14 cellular contexts compared by ENCODE assay signal in the genomic region with DNA sequence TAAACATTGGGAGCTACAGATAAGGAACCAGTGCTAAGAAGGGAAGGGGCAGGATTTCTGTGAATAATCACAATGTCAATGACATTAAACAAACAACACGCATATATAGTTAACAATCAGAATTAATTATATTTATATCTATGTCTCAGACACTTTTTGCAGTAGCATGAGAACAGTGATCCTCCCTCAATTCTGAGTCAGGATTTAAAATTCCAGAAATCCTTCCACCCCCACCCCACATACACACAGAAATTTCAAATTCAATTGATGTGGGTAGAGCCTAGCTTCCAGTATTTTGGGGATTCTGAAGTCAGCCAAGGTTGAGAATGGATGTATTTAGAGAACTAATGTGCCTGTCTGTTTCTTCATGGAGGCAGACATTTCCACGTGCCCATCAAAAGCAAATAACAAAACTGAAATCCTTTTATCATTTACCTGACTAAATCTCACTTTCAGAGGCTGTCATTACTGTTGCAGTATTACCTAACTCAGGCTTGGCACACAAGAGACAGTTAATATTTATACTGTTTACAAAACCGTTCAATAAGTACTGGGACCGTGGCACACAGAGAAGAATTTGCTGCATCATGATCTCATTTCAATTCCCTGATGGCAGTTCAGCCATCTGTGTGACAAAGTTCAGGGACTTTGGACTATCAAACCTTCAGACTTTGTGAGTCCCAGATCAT.
DNase-seq lines count a peak whose midpoint lies in the region; ATAC-seq, FAIRE-seq and TF ChIP-seq lines count a peak whose summit lies in the region.
"Had no signal": no experiment of that assay in that cellular context is flagged by ENCODE, and none has a peak within 500 bp of the region (broad histone marks: within the 10 kb centered on the region; RNA-seq: fewer than 3 reads in every experiment).

No MANE protein-coding gene starts in this region.

- H3K9ac ChIP-seq in H1 (replicated peaks in 1 of 4; ENCODE audit: extremely low read depth in 1 of 4, low read depth in 3 of 4, low read length in 3 of 4), result no peak overlapping the region
- H3K9ac ChIP-seq in skeletal muscle tissue (ENCODE audit: low read depth in 1 of 3, low read length in 3 of 3), result no peak overlapping the region

- H3K4me1 Mint-ChIP-seq in stimulated activated effector memory CD8-positive, alpha-beta T cell treated with anti-CD3 and anti-CD28 coated beads, Interleukin-12 subunit alpha, Interleukin-12 subunit beta, amount 100 ng/mL, for 72 hours, result no peaks in the 10 kb centered on the region
- H3K4me1 Mint-ChIP-seq in effector memory CD8-positive, alpha-beta T cell (ENCODE audit: low read depth in 2 of 2), result no peaks in the 10 kb centered on the region

- H3K56ac ChIP-seq in H1 (replicated peaks; ENCODE audit: insufficient read length, low read depth, low read length), result no peak overlapping the region

- no peaks in the 10 kb centered on the region for H3K9me3 ChIP-seq in H1 (ENCODE audit: insufficient read depth in 2 of 2, low read depth in 1 of 2, low read length in 1 of 2)
- H3K9me3 ChIP-seq in skeletal muscle tissue (ENCODE audit: control insufficient read depth in 3 of 3, low read length in 3 of 3), result no peaks in the 10 kb centered on the region

- H3K79me1 ChIP-seq in H1 (ENCODE audit: low read depth, low read length), result no peaks in the 10 kb centered on the region

- no peak overlapping the region for H3K27ac Mint-ChIP-seq in stimulated activated effector memory CD8-positive, alpha-beta T cell treated with anti-CD3 and anti-CD28 coated beads, Interleukin-12 subunit alpha, Interleukin-12 subunit beta, amount 100 ng/mL, for 72 hours
- no peak overlapping the region for H3K27ac Mint-ChIP-seq in effector memory CD8-positive, alpha-beta T cell
- H3K27ac Mint-ChIP-seq: nephron progenitor cell had no signal

- peak; percentile 54 for ATAC-seq in HG03175 (IDR thresholded peaks at IDR 0.05; ENCODE audit: unreplicated experiment)
- ATAC-seq in stimulated activated effector memory CD8-positive, alpha-beta T cell treated with anti-CD3 and anti-CD28 coated beads, Interleukin-12 subunit alpha, Interleukin-12 subunit beta, amount 100 ng/mL, for 72 hours, result no peak
- ATAC-seq in effector memory CD8-positive, alpha-beta T cell (replicated peaks), result no peak

- WGBS in H1 (ENCODE audit: extremely low coverage in 1 of 2, insufficient coverage in 1 of 2, insufficient read length in 1 of 2, insufficient replicate concordance in 2 of 2, low coverage in 1 of 2, low lambda C conversion rate in 2 of 2, missing lambda C conversion rate in 1 of 2), 2 experiments, result 98% methylated on average over 4 of the region's 4 CpGs; no CpG with 5 or more reads in 1 of the 2 experiments

- no peak for TF ChIP-seq RAD21 in H1 (IDR thresholded peaks at IDR 0.05 in 1 of 2, conservative IDR thresholded peaks at IDR 0.05 in 1 of 2; ENCODE audit: low read depth in 2 of 2, low read length in 2 of 2)

- H3K27me3 ChIP-seq in H1 (replicated peaks in 1 of 4; ENCODE audit: control insufficient read depth in 3 of 4, extremely low read depth in 1 of 4, insufficient read depth in 3 of 4, low read length in 3 of 4) (no peaks in the 10 kb centered on the region; a peak in 1 of 7 replicates), skeletal muscle tissue (ENCODE audit: control insufficient read depth in 3 of 3, insufficient read depth in 3 of 3, low read length in 3 of 3) (no peaks in the 10 kb centered on the region)

- H2BK12ac ChIP-seq in H1 (ENCODE audit: low read depth, low read length), result no peak overlapping the region

- DNase-seq in NCI-H1092 treated with DMSO at 0.1 percent for 48 hours (lab: John Stamatoyannopoulos, UW) (peak; percentile 15), NCI-H1092 (lab: John Stamatoyannopoulos, UW) (no peak), H1 (ENCODE audit: low read depth in 1 of 2, low spot score in 2 of 2) (no peak)
- DNase-seq in activated CD8-positive, alpha-beta memory T cell treated with anti-CD3 and anti-CD28 coated beads, Interleukin-2, amount 50 U/mL, for 4 hours, result no peak
- no peak for DNase-seq in stimulated activated effector memory CD8-positive, alpha-beta T cell treated with anti-CD3 and anti-CD28 coated beads, Interleukin-12 subunit alpha, Interleukin-12 subunit beta, amount 100 ng/mL, for 72 hours (ENCODE audit: low spot score in 2 of 2)
- no peak for DNase-seq in effector memory CD8-positive, alpha-beta T cell
- DNase-seq: activated CD4-positive, alpha-beta T cell treated with anti-CD3 and anti-CD28 coated beads, Interleukin-2, amount 50 U/mL, for 4 hours; activated naive CD4-positive, alpha-beta T cell treated with anti-CD3 and anti-CD28 coated beads, Interleukin-2, amount 50 U/mL, for 16 hours; islet precursor cell; NCI-H146; nephron progenitor cell had no signal

- H4K8ac ChIP-seq in H1 (ENCODE audit: extremely low read depth, insufficient read depth, low read length), result no peak overlapping the region

- TF ChIP-seq EP300 in H1 (IDR thresholded peaks at IDR 0.05; ENCODE audit: borderline replicate concordance in 1 of 2, low read depth in 2 of 2, low read length in 2 of 2), result no peak

- H3K9me3 Mint-ChIP-seq in stimulated activated effector memory CD8-positive, alpha-beta T cell treated with anti-CD3 and anti-CD28 coated beads, Interleukin-12 subunit alpha, Interleukin-12 subunit beta, amount 100 ng/mL, for 72 hours, result no peaks in the 10 kb centered on the region
- H3K9me3 Mint-ChIP-seq in effector memory CD8-positive, alpha-beta T cell, result no peaks in the 10 kb centered on the region
- H3K9me3 Mint-ChIP-seq: nephron progenitor cell had no signal

- H4K91ac ChIP-seq in H1 (replicated peaks; ENCODE audit: insufficient read length, low read length), result no peak overlapping the region

- H3K36me3 ChIP-seq in H1 (ENCODE audit: control insufficient read depth in 2 of 4, insufficient read depth in 4 of 4, low read length in 3 of 4), result no peaks in the 10 kb centered on the region
- no peaks in the 10 kb centered on the region for H3K36me3 ChIP-seq in skeletal muscle tissue (ENCODE audit: control insufficient read depth in 3 of 3, insufficient read depth in 3 of 3, low read length in 3 of 3)

- no peak overlapping the region for H3K4me3 ChIP-seq in H1 (ENCODE audit: extremely low read depth in 1 of 4, insufficient read depth in 2 of 4, low read depth in 3 of 4, low read length in 4 of 4)
- H3K4me3 ChIP-seq in skeletal muscle tissue (ENCODE audit: low read length in 3 of 3), result peak overlapping the region in 1 of 3 donors; percentile 27

- H3K14ac ChIP-seq in H1 (ENCODE audit: insufficient read length), result no peak overlapping the region

- no peak for TF ChIP-seq POLR2A in H1 (IDR thresholded peaks at IDR 0.05; ENCODE audit: control extremely low read depth in 1 of 2, low read depth in 2 of 2, low read length in 2 of 2)

- H2AK5ac ChIP-seq in H1 (ENCODE audit: low read depth, low read length), result no peak overlapping the region

- no peaks in the 10 kb centered on the region for H4K20me1 ChIP-seq in H1 (replicated peaks in 1 of 2; ENCODE audit: control insufficient read depth in 1 of 2, insufficient read depth in 2 of 2, low read length in 2 of 2)

- H3K27me3 Mint-ChIP-seq in effector memory CD8-positive, alpha-beta T cell, result peaks cover 9 to 18% of the 10 kb centered on the region in 2 donors

- FAIRE-seq in H1 (lab: Jason Lieb, UNC), result no peak
- FAIRE-seq: A204.1 had no signal

- no peaks in the 10 kb centered on the region for H3K4me1 ChIP-seq in H1 (replicated peaks in 1 of 4; ENCODE audit: control insufficient read depth in 3 of 4, insufficient read depth in 4 of 4, low read length in 3 of 4)
- H3K4me1 ChIP-seq in skeletal muscle tissue (ENCODE audit: control insufficient read depth in 3 of 3, insufficient read depth in 3 of 3, low read length in 3 of 3), result peaks cover 0 to 21% (median 11%) of the 10 kb centered on the region in 3 donors

- 0 out of 2 replicates have a peak overlapping the region, but pooled peaks have one; percentile 3 for H2AFZ ChIP-seq in H1 (ENCODE audit: low read length)

- H3K4me2 ChIP-seq in H1 (ENCODE audit: insufficient read depth in 1 of 2, low read depth in 2 of 2, low read length in 2 of 2), result no peak overlapping the region

- H4K5ac ChIP-seq in H1 (ENCODE audit: insufficient read length, low read depth, low read length), result no peak overlapping the region

- POLR2A ChIA-PET in H1 (lab: Charles Lee; ENCODE audit: partially characterized antibody), result interaction anchor here (1.8 kb wide), 1 partner anchor 51 kb away, joined by 4 read pairs; no protein-coding TSS in a partner anchor

- no peak overlapping the region for H2BK20ac ChIP-seq in H1 (ENCODE audit: low read length)

- no peak overlapping the region for H3K18ac ChIP-seq in H1 (ENCODE audit: extremely low read depth, low read length)

- H3K79me2 ChIP-seq in H1 (ENCODE audit: control insufficient read depth in 1 of 2, insufficient read depth in 2 of 2, low read length in 2 of 2), result no peaks in the 10 kb centered on the region

- H3K27ac ChIP-seq in H1 (ENCODE audit: low read depth, low read length) (no peak overlapping the region), skeletal muscle tissue (ENCODE audit: low read depth, low read length) (peak overlapping the region; percentile 76)

- TF ChIP-seq CTCF in H1 (IDR thresholded peaks at IDR 0.05; ENCODE audit: control extremely low read depth in 1 of 3, insufficient read depth in 1 of 3, low read depth in 1 of 3, low read length in 3 of 3), result no peak

- no peak overlapping the region for H2BK15ac ChIP-seq in H1 (ENCODE audit: low read length)

- H3K23ac ChIP-seq in H1 (ENCODE audit: insufficient read length), result no peak overlapping the region

- no peaks in the 10 kb centered on the region for H3K23me2 ChIP-seq in H1 (ENCODE audit: low read depth, low read length)

- CTCF ChIA-PET in H1 (lab: Charles Lee; ENCODE audit: partially characterized antibody), result interaction anchor here (1.1 to 1.9 kb wide), 2 partner anchors 20 to 166 kb away, joined by 4 to 6 read pairs; no protein-coding TSS in a partner anchor

- H3K4me3 Mint-ChIP-seq in stimulated activated effector memory CD8-positive, alpha-beta T cell treated with anti-CD3 and anti-CD28 coated beads, Interleukin-12 subunit alpha, Interleukin-12 subunit beta, amount 100 ng/mL, for 72 hours, result no peak overlapping the region
- H3K4me3 Mint-ChIP-seq in effector memory CD8-positive, alpha-beta T cell, result no peak overlapping the region
- H3K4me3 Mint-ChIP-seq: nephron progenitor cell had no signal

- no peaks in the 10 kb centered on the region for H3K36me3 Mint-ChIP-seq in stimulated activated effector memory CD8-positive, alpha-beta T cell treated with anti-CD3 and anti-CD28 coated beads, Interleukin-12 subunit alpha, Interleukin-12 subunit beta, amount 100 ng/mL, for 72 hours
- H3K36me3 Mint-ChIP-seq in effector memory CD8-positive, alpha-beta T cell (ENCODE audit: insufficient read depth), result no peaks in the 10 kb centered on the region

- no peak overlapping the region for H2BK120ac ChIP-seq in H1 (replicated peaks; ENCODE audit: low read depth, low read length)

- H3K4ac ChIP-seq in H1 (replicated peaks; ENCODE audit: insufficient read length, low read depth, low read length), result no peak overlapping the region

- no peak overlapping the region for H2BK5ac ChIP-seq in H1 (ENCODE audit: low read depth, low read length)

TF ChIP-seq in H1, 55 proteins besides CTCF, POLR2A, EP300 and RAD21 (continues in another document):
- TF ChIP-seq SIN3A (conservative IDR thresholded peaks at IDR 0.05 in 1 of 2, IDR thresholded peaks at IDR 0.05 in 1 of 2; ENCODE audit: low read depth in 1 of 2, low read length in 2 of 2), result no peak
- no peak for TF ChIP-seq ASH2L (IDR thresholded peaks at IDR 0.05; ENCODE audit: low read length)
- TF ChIP-seq CEBPB (IDR thresholded peaks at IDR 0.05; ENCODE audit: low read depth, low read length), result no peak
